1 cellular context compared by ENCODE assay signal in genomic region chr7:43764039-43764789, GRCh38.
A peak's percentile ranks its signal among the peaks of the same experiment; 100 is the strongest.
TF ChIP-seq lines count a peak whose summit lies in the region.

No MANE protein-coding gene starts in this region.

TF ChIP-seq in H1, 55 proteins besides CTCF, POLR2A, EP300 and RAD21 (continued from another document):
- no peak for TF ChIP-seq SUZ12 (IDR thresholded peaks at IDR 0.05; ENCODE audit: low read length)
- TF ChIP-seq TBP (IDR thresholded peaks at IDR 0.05; ENCODE audit: low read depth, low read length) = no peak
- 0 out of 2 replicates have a peak, but pooled peaks have one; percentile 13 for TF ChIP-seq EGR1 (IDR thresholded peaks at IDR 0.05; ENCODE audit: borderline replicate concordance, low read depth, low read length)
